Comparison of ENCODE assay signal across 9 cellular contexts in genomic region chr20:11544029-11544678, GRCh38.
A peak's percentile ranks its signal among the peaks of the same experiment; 100 is the strongest.
DNase-seq lines count a peak whose midpoint lies in the region; ATAC-seq and TF ChIP-seq lines count a peak whose summit lies in the region.
"Had no signal": no experiment of that assay in that cellular context is flagged by ENCODE, and none has a peak within 500 bp of the region (broad histone marks: within the 10 kb centered on the region; RNA-seq: fewer than 3 reads in every experiment).

No MANE protein-coding gene starts in this region.

- no peak overlapping the region for H3K4me3 Mint-ChIP-seq in activated CD4-positive, alpha-beta memory T cell treated with anti-CD3 and anti-CD28 coated beads, Interleukin-2, amount 10 ng/mL, durations not matched to agents 7 days and 5 days

- H3K9me2 ChIP-seq in Loucy (replicated peaks; ENCODE audit: low read depth, low read length) (no peaks in the 10 kb centered on the region), neural cell (ENCODE audit: insufficient read depth, low read length) (no peaks in the 10 kb centered on the region)

- H3K9ac ChIP-seq in Loucy (ENCODE audit: low read depth, low read length, poor library complexity, severe bottlenecking), result no peak overlapping the region
- no peak overlapping the region for H3K9ac ChIP-seq in neural cell (ENCODE audit: low read length)

- POLR2A ChIA-PET in activated CD4-positive, alpha-beta memory T cell treated with anti-CD3 and anti-CD28 coated beads, Interleukin-2, amount 10 ng/mL, durations not matched to agents 7 days and 5 days (lab: Charles Lee), result no interaction called here

- H3K27ac Mint-ChIP-seq in activated CD4-positive, alpha-beta memory T cell treated with anti-CD3 and anti-CD28 coated beads, Interleukin-2, amount 10 ng/mL, durations not matched to agents 7 days and 5 days, result no peak overlapping the region
- H3K27ac Mint-ChIP-seq: activated naive CD4-positive, alpha-beta T cell treated with anti-CD3 and anti-CD28 coated beads, Interleukin-2, amount 50 U/mL, for 72 hours had no signal

- TF ChIP-seq EP300 in esophagus muscularis mucosa (IDR thresholded peaks at IDR 0.05) (no peak), neural cell (conservative IDR thresholded peaks at IDR 0.05; ENCODE audit: poor library complexity, severe bottlenecking) (no peak)

- ATAC-seq in GM21526 (IDR thresholded peaks at IDR 0.05; ENCODE audit: low FRiP score, unreplicated experiment), result peak; percentile 65
- peak; percentile 75 for ATAC-seq in RWPE2 (ENCODE audit: low read depth)

- peak overlapping the region; percentile 49 for H2AFZ ChIP-seq in Loucy (ENCODE audit: low read length)
- H2AFZ ChIP-seq in neural cell (ENCODE audit: low read depth, low read length), result no peak overlapping the region

- 5% methylated on average over 7 of the region's 10 CpGs for WGBS in esophagus muscularis mucosa

- H3K4me1 Mint-ChIP-seq in activated CD4-positive, alpha-beta memory T cell treated with anti-CD3 and anti-CD28 coated beads, Interleukin-2, amount 10 ng/mL, durations not matched to agents 7 days and 5 days, result no peaks in the 10 kb centered on the region

- CTCF ChIA-PET in activated CD4-positive, alpha-beta memory T cell treated with anti-CD3 and anti-CD28 coated beads, Interleukin-2, amount 10 ng/mL, durations not matched to agents 7 days and 5 days (lab: Charles Lee), result no interaction called here

- H3K27me3 ChIP-seq in Loucy (ENCODE audit: insufficient read depth, low read length, poor library complexity, severe bottlenecking) (no peaks in the 10 kb centered on the region), RWPE2 (ENCODE audit: insufficient read depth, poor library complexity, severe bottlenecking) (no peaks in the 10 kb centered on the region), esophagus muscularis mucosa (peaks cover 0 to 8% (median 0%) of the 10 kb centered on the region in 4 donors), neural cell (ENCODE audit: insufficient read depth, low read depth, low read length) (no peaks in the 10 kb centered on the region)

- H4K20me1 ChIP-seq in Loucy (ENCODE audit: insufficient read depth, low read length, poor library complexity, severe bottlenecking) (no peaks in the 10 kb centered on the region), neural cell (ENCODE audit: insufficient read depth) (no peaks in the 10 kb centered on the region)

- DNase-seq in EL, result peak; percentile 78
- no peak for DNase-seq in RWPE2 (ENCODE audit: low spot score)
- no peak for DNase-seq in esophagus muscularis mucosa (ENCODE audit: extremely low spot score)
- DNase-seq in activated CD4-positive, CD25-positive, alpha-beta regulatory T cell (lab: John Stamatoyannopoulos, UW), result no peak
- DNase-seq in activated CD4-positive, alpha-beta memory T cell treated with anti-CD3 and anti-CD28 coated beads, Interleukin-2, amount 10 ng/mL, durations not matched to agents 7 days and 5 days, result no peak

- H3F3A ChIP-seq in Loucy (ENCODE audit: low read depth) (no peaks in the 10 kb centered on the region), neural cell (ENCODE audit: insufficient read depth, low read length, poor library complexity, severe bottlenecking) (no peaks in the 10 kb centered on the region)

- H3K36me3 ChIP-seq in Loucy (ENCODE audit: insufficient read depth, low read length) (no peaks in the 10 kb centered on the region), RWPE2 (ENCODE audit: low read depth) (no peaks in the 10 kb centered on the region), esophagus muscularis mucosa (no peaks in the 10 kb centered on the region), neural cell (ENCODE audit: insufficient read depth, low read length) (no peaks in the 10 kb centered on the region)

- H3K4me2 ChIP-seq in Loucy (ENCODE audit: low read depth, low read length, poor library complexity, severe bottlenecking), result no peak overlapping the region
- no peak overlapping the region for H3K4me2 ChIP-seq in neural cell (ENCODE audit: low read length)

- H3K4me3 ChIP-seq in Loucy (ENCODE audit: low read length, poor library complexity, severe bottlenecking) (no peak overlapping the region), RWPE2 (ENCODE audit: severe bottlenecking) (no peak overlapping the region), esophagus muscularis mucosa (no peak overlapping the region), neural cell (ENCODE audit: low read length) (no peak overlapping the region)

- no peaks in the 10 kb centered on the region for H3K36me3 Mint-ChIP-seq in activated CD4-positive, alpha-beta memory T cell treated with anti-CD3 and anti-CD28 coated beads, Interleukin-2, amount 10 ng/mL, durations not matched to agents 7 days and 5 days (ENCODE audit: low read depth)
- H3K36me3 Mint-ChIP-seq: activated naive CD4-positive, alpha-beta T cell treated with anti-CD3 and anti-CD28 coated beads, Interleukin-2, amount 50 U/mL, for 72 hours had no signal

- TF ChIP-seq RAD21 in neural cell (conservative IDR thresholded peaks at IDR 0.05), result peak; percentile 91

- no peaks in the 10 kb centered on the region for H3K27me3 Mint-ChIP-seq in activated CD4-positive, alpha-beta memory T cell treated with anti-CD3 and anti-CD28 coated beads, Interleukin-2, amount 10 ng/mL, durations not matched to agents 7 days and 5 days

- intact Hi-C loops in esophagus muscularis mucosa (cut with DNase I), result loop anchor here (5.0 kb wide), 1 partner anchor 1567 kb away; no protein-coding TSS in a partner anchor

- no peaks in the 10 kb centered on the region for H3K9me3 ChIP-seq in Loucy (ENCODE audit: insufficient read depth, low read depth, low read length)
- H3K9me3 ChIP-seq in RWPE2 (ENCODE audit: severe bottlenecking), result no peaks in the 10 kb centered on the region
- H3K9me3 ChIP-seq in esophagus muscularis mucosa, result no peaks in the 10 kb centered on the region
- no peaks in the 10 kb centered on the region for H3K9me3 ChIP-seq in neural cell (ENCODE audit: low read length)

- H3K4me1 ChIP-seq in Loucy (ENCODE audit: insufficient read depth, low read length, poor library complexity, severe bottlenecking), result no peaks in the 10 kb centered on the region
- peaks cover 14% of the 10 kb centered on the region for H3K4me1 ChIP-seq in RWPE2 (ENCODE audit: insufficient read depth, poor library complexity, severe bottlenecking)
- peaks cover 0 to 3% (median 0%) of the 10 kb centered on the region in 4 donors for H3K4me1 ChIP-seq in esophagus muscularis mucosa

- no peaks in the 10 kb centered on the region for H3K9me3 Mint-ChIP-seq in activated CD4-positive, alpha-beta memory T cell treated with anti-CD3 and anti-CD28 coated beads, Interleukin-2, amount 10 ng/mL, durations not matched to agents 7 days and 5 days
- H3K9me3 Mint-ChIP-seq: activated naive CD4-positive, alpha-beta T cell treated with anti-CD3 and anti-CD28 coated beads, Interleukin-2, amount 50 U/mL, for 72 hours had no signal

- TF ChIP-seq CTCF in Loucy (conservative IDR thresholded peaks at IDR 0.05; ENCODE audit: low read length) (peak; percentile 71), RWPE2 (IDR thresholded peaks at IDR 0.05; ENCODE audit: poor library complexity, severe bottlenecking) (peak; percentile 91), esophagus muscularis mucosa (IDR thresholded peaks at IDR 0.05) (peak; percentile 41 to 46 (median 45)), neural cell (IDR thresholded peaks at IDR 0.05; ENCODE audit: poor library complexity, severe bottlenecking) (peak; percentile 85)

- no peak for TF ChIP-seq POLR2A in esophagus muscularis mucosa (IDR thresholded peaks at IDR 0.05; ENCODE audit: low read depth)

- H3K79me2 ChIP-seq in Loucy (ENCODE audit: insufficient read depth, low read length) (no peaks in the 10 kb centered on the region), neural cell (replicated peaks; ENCODE audit: insufficient read depth, low read length) (no peaks in the 10 kb centered on the region)

- H3K27ac ChIP-seq in RWPE2 (ENCODE audit: poor library complexity, severe bottlenecking) (peak overlapping the region; percentile 33), esophagus muscularis mucosa (replicated peaks in 1 of 4) (no peak overlapping the region), neural cell (ENCODE audit: low read length) (no peak overlapping the region)

TF ChIP-seq in neural cell, 6 proteins besides CTCF, POLR2A, EP300 and RAD21:
- TF ChIP-seq MXI1 (conservative IDR thresholded peaks at IDR 0.05; ENCODE audit: poor library complexity, severe bottlenecking) (no peak), SMC3 (conservative IDR thresholded peaks at IDR 0.05; ENCODE audit: poor library complexity) (peak; percentile 93)
